In the genomic region with DNA sequence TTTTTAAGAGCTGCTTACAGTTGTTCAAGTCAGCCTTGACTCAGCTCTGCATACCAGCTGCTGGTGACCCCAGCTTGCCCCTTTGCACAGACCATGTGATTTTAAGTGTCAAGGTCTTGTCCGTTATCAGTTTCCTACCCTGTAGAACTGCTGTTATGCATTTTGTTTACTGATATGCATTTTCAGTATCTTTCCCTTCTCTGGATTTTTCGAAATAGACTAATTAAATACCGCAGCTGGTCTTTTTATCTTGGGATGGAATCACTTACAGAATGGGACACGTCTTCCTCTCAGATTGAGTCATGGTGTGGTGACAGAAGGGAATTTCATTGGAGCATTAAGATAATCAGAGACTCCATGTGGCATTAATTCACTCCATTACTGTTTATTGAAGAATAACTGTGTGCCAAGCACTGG, we compare ENCODE assay signal across 24 cellular contexts.
A peak's percentile ranks its signal among the peaks of the same experiment; 100 is the strongest.
DNase-seq lines count a peak whose midpoint lies in the region; ATAC-seq and TF ChIP-seq lines count a peak whose summit lies in the region.
"Had no signal": no experiment of that assay in that cellular context is flagged by ENCODE, and none has a peak within 500 bp of the region (broad histone marks: within the 10 kb centered on the region; RNA-seq: fewer than 3 reads in every experiment).

No MANE protein-coding gene starts in this region.

- POLR2A ChIA-PET in IMR-90 (lab: Charles Lee; ENCODE audit: unreplicated experiment) (no interaction called here), MCF 10A (lab: Yijun Ruan, JAX) (no interaction called here)

- no peaks in the 10 kb centered on the region for H3K79me2 ChIP-seq in mesendoderm (ENCODE audit: control insufficient read depth, insufficient read depth, low read length)

- no peak for TF ChIP-seq RAD21 in IMR-90 (IDR thresholded peaks at IDR 0.05; ENCODE audit: low read length)

- H3K4me3 ChIP-seq in IMR-90 (ENCODE audit: insufficient read depth, low read depth, low read length) (no peak overlapping the region), choroid plexus epithelial cell (ENCODE audit: low read depth, low read length) (no peak overlapping the region), mesendoderm (ENCODE audit: low read length) (no peak overlapping the region)
- H3K4me3 ChIP-seq: BLaER1, heart right ventricle, ovary, tibial nerve had no signal

- dilution Hi-C loops in IMR-90 (cut with HindIII; ENCODE audit: low sequenced_read_pairs, unreplicated experiment): no loop called here

- H3K23ac ChIP-seq in IMR-90 (ENCODE audit: low read depth, low read length): peak overlapping the region; percentile 84; the same call in 1 of the 2 replicates
- no peak overlapping the region for H3K23ac ChIP-seq in mesendoderm (ENCODE audit: low read length)

- no CpG with 5 or more reads among the region's 4 CpGs for WGBS in IMR-90 (ENCODE audit: extremely low coverage in 2 of 2, insufficient read length in 1 of 2), 2 experiments
- WGBS in mesendoderm (ENCODE audit: extremely low coverage, insufficient coverage, low lambda C conversion rate): no CpG with 5 or more reads among the region's 4 CpGs

- no peaks in the 10 kb centered on the region for H3K27me3 Mint-ChIP-seq in MCF 10A (ENCODE audit: insufficient read depth, unreplicated experiment)
- H3K27me3 Mint-ChIP-seq: activated naive CD8-positive, alpha-beta T cell treated with anti-CD3 and anti-CD28 coated beads, Interleukin-2, amount 10 ng/mL, durations not matched to agents 7 days and 5 days; naive thymus-derived CD8-positive, alpha-beta T cell had no signal

- CTCF ChIA-PET in IMR-90 (lab: Yijun Ruan, JAX) (interaction anchor here (1.6 kb wide), 1 partner anchor 454 kb away, joined by 4 read pairs; no protein-coding TSS in a partner anchor), MCF 10A (lab: Yijun Ruan, JAX) (interaction anchor here (2.2 kb wide), 1 partner anchor 455 kb away, joined by 6 read pairs; no protein-coding TSS in a partner anchor)

- H3K4ac ChIP-seq in IMR-90 (ENCODE audit: low read depth, low read length) (peak overlapping the region; percentile 98), mesendoderm (ENCODE audit: low read depth, low read length) (no peak overlapping the region)

- in situ Hi-C loops in IMR-90 (cut with MboI; ENCODE audit: low sequenced_read_pairs): no loop called here

- H2AFZ ChIP-seq in IMR-90 (replicated peaks; ENCODE audit: low read length, poor library complexity): no peak overlapping the region

- 0 out of 2 replicates have a peak overlapping the region, but pooled peaks have one; percentile 83 for H2AK5ac ChIP-seq in IMR-90 (ENCODE audit: low read depth, low read length)
- H2AK5ac ChIP-seq in mesendoderm (ENCODE audit: low read length): no peak overlapping the region

- H4K20me1 ChIP-seq in IMR-90 (ENCODE audit: insufficient read depth, low read length): no peaks in the 10 kb centered on the region
- H4K20me1 ChIP-seq: BLaER1 had no signal

- H2BK5ac ChIP-seq in IMR-90 (ENCODE audit: low read depth, low read length, poor library complexity, severe bottlenecking) (peak overlapping the region; percentile 97), mesendoderm (ENCODE audit: low read length) (no peak overlapping the region)

- no peak for TF ChIP-seq POLR2A in IMR-90 (IDR thresholded peaks at IDR 0.05; ENCODE audit: low read depth, low read length)
- TF ChIP-seq POLR2A in GM18505 (IDR thresholded peaks at IDR 0.05; ENCODE audit: borderline replicate concordance, extremely low read depth, insufficient read depth, insufficient read length): no peak

- peak overlapping the region; percentile 94; the same call in 2 of the 3 replicates for H2BK15ac ChIP-seq in IMR-90 (ENCODE audit: low read depth, low read length)
- H2BK15ac ChIP-seq in mesendoderm (replicated peaks; ENCODE audit: low read depth): no peak overlapping the region

- peak overlapping the region; percentile 96 for H2BK20ac ChIP-seq in IMR-90 (ENCODE audit: low read depth, low read length)

- BruUV-seq in IMR-90 (replicated peaks; lab: Mats Ljungman, UMichigan) (no TSS peak), MCF 10A (replicated peaks; lab: Mats Ljungman, UMichigan) (no TSS peak)

- peak; percentile 45 for ATAC-seq in IMR-90 (ENCODE audit: low read depth)
- ATAC-seq in GM18505 (IDR thresholded peaks at IDR 0.05; ENCODE audit: unreplicated experiment): no peak
- ATAC-seq in HG02981 (IDR thresholded peaks at IDR 0.05; ENCODE audit: unreplicated experiment): no peak
- ATAC-seq: activated CD4-positive, CD25-positive, alpha-beta regulatory T cell treated with anti-CD3 and anti-CD28 coated beads, Interleukin-2, amount 50 U/mL, for 24 hours; heart right ventricle; naive thymus-derived CD8-positive, alpha-beta T cell; sciatic nerve; stimulated activated naive CD8-positive, alpha-beta T cell treated with anti-CD3 and anti-CD28 coated beads, Interleukin-15, Interleukin-2, amounts not matched to agents 100 U/mL and 50 U/mL, for 24 hours had no signal

- peak overlapping the region; percentile 97; the same call in 1 of the 2 replicates for H4K5ac ChIP-seq in IMR-90 (ENCODE audit: low read depth, low read length)
- H4K5ac ChIP-seq in mesendoderm (ENCODE audit: low read length): no peak overlapping the region

- no peak overlapping the region for H3K27ac Mint-ChIP-seq in MCF 10A (ENCODE audit: low read depth, unreplicated experiment)
- H3K27ac Mint-ChIP-seq: activated naive CD8-positive, alpha-beta T cell treated with anti-CD3 and anti-CD28 coated beads, Interleukin-2, amount 10 ng/mL, durations not matched to agents 7 days and 5 days; activated T-helper 1 cell treated with anti-CD3 and anti-CD28 coated beads, Interleukin-12 subunit alpha, Interleukin-12 subunit beta, Interleukin-2, Interleukin-4 antibody, amounts not matched to agents 30 ng/mL and 10 ng/mL and 1 ng/mL, durations not matched to agents 14 hours and 24 hours and 36 hours; naive thymus-derived CD8-positive, alpha-beta T cell had no signal

- TF ChIP-seq CTCF in IMR-90 (conservative IDR thresholded peaks at IDR 0.05; ENCODE audit: low read depth, low read length) (no peak), choroid plexus epithelial cell (conservative IDR thresholded peaks at IDR 0.05; ENCODE audit: low read depth, low read length) (no peak), MCF 10A (IDR thresholded peaks at IDR 0.05; ENCODE audit: unreplicated experiment) (no peak)

- H3K9ac ChIP-seq in IMR-90 (ENCODE audit: low read depth, low read length): no peak overlapping the region
- H3K9ac ChIP-seq in mesendoderm (ENCODE audit: low read length): no peak overlapping the region
- H3K9ac ChIP-seq: BLaER1 had no signal

- peaks cover 25% of the 10 kb centered on the region for H3K4me1 ChIP-seq in IMR-90 (ENCODE audit: control insufficient read depth, insufficient read depth, low read length)
- no peaks in the 10 kb centered on the region for H3K4me1 ChIP-seq in mesendoderm (ENCODE audit: control insufficient read depth, low read depth, low read length)
- H3K4me1 ChIP-seq: BLaER1, heart right ventricle, tibial nerve had no signal

- intact Hi-C loops in IMR-90 (cut with micrococcal nuclease) (loop anchor here (5.0 kb wide), 1 partner anchor 115 kb away; no protein-coding TSS in a partner anchor), MCF 10A (cut with micrococcal nuclease) (no loop called here)

- H3K56ac ChIP-seq in IMR-90 (ENCODE audit: extremely low read depth, insufficient read depth, low read length): peak overlapping the region; percentile 86
- H3K56ac ChIP-seq in mesendoderm (ENCODE audit: low read length): no peak overlapping the region

- no peaks in the 10 kb centered on the region for H3K27me3 ChIP-seq in IMR-90 (ENCODE audit: control insufficient read depth, insufficient read depth, low read length)
- no peaks in the 10 kb centered on the region for H3K27me3 ChIP-seq in mesendoderm (ENCODE audit: insufficient read depth, low read length, poor library complexity)
- H3K27me3 ChIP-seq: BLaER1, heart right ventricle, ovary, tibial nerve had no signal

- H2AK9ac ChIP-seq in IMR-90 (replicated peaks; ENCODE audit: low read depth, low read length, poor library complexity): no peak overlapping the region

- no peaks in the 10 kb centered on the region for H3K36me3 Mint-ChIP-seq in MCF 10A (ENCODE audit: insufficient read depth, unreplicated experiment)
- H3K36me3 Mint-ChIP-seq: activated naive CD8-positive, alpha-beta T cell treated with anti-CD3 and anti-CD28 coated beads, Interleukin-2, amount 10 ng/mL, durations not matched to agents 7 days and 5 days; naive thymus-derived CD8-positive, alpha-beta T cell had no signal

- H3K4me2 ChIP-seq in IMR-90 (ENCODE audit: low read depth, low read length) (peak overlapping the region; percentile 71; the same call in 1 of the 2 replicates), mesendoderm (ENCODE audit: low read length) (no peak overlapping the region)
- H3K4me2 ChIP-seq: BLaER1 had no signal

- DNase-seq in AG20443 (ENCODE audit: low spot score) (peak; percentile 56), IMR-90 (peak; percentile 65), choroid plexus epithelial cell (ENCODE audit: low read depth) (peak; percentile 32), mesendoderm (peak; percentile 47), MCF 10A (ENCODE audit: unreplicated experiment) (no peak), NCI-H526 treated with DMSO at 0.1 percent for 48 hours (lab: John Stamatoyannopoulos, UW) (no peak)
- DNase-seq: activated naive CD8-positive, alpha-beta T cell treated with anti-CD3 and anti-CD28 coated beads, Interleukin-2, amount 10 ng/mL, durations not matched to agents 7 days and 5 days; central memory CD4-positive, alpha-beta T cell; erythroblast; heart right ventricle; KG1; naive thymus-derived CD8-positive, alpha-beta T cell; NCI-H1048; NCI-H1930; NCI-H446 treated with DMSO at 0.1 percent for 48 hours; stimulated activated naive CD8-positive, alpha-beta T cell treated with anti-CD3 and anti-CD28 coated beads, Interleukin-15, Interleukin-2, amounts not matched to agents 100 U/mL and 50 U/mL, for 24 hours had no signal

- H4K8ac ChIP-seq in IMR-90 (ENCODE audit: low read depth in 2 of 2, low read length in 2 of 2): peak overlapping the region; percentile 71 to 80
- H4K8ac ChIP-seq in mesendoderm (ENCODE audit: low read depth, low read length): no peak overlapping the region

- H3K14ac ChIP-seq in IMR-90 (replicated peaks; ENCODE audit: low read depth, low read length): peak overlapping the region; percentile 32

- H2BK120ac ChIP-seq in IMR-90 (ENCODE audit: low read depth, low read length) (peak overlapping the region; percentile 98), mesendoderm (ENCODE audit: low read depth, low read length) (no peak overlapping the region)

- H3K4me1 Mint-ChIP-seq in MCF 10A (ENCODE audit: insufficient read depth, unreplicated experiment): peaks cover 4% of the 10 kb centered on the region
- H3K4me1 Mint-ChIP-seq: activated naive CD8-positive, alpha-beta T cell treated with anti-CD3 and anti-CD28 coated beads, Interleukin-2, amount 10 ng/mL, durations not matched to agents 7 days and 5 days; naive thymus-derived CD8-positive, alpha-beta T cell had no signal

- H3K18ac ChIP-seq in IMR-90 (ENCODE audit: low read depth, low read length): peak overlapping the region; percentile 69
- H3K18ac ChIP-seq in mesendoderm (ENCODE audit: low read length): no peak overlapping the region

- H3K9me1 ChIP-seq in IMR-90 (ENCODE audit: insufficient read depth, low read length): peaks cover 11% of the 10 kb centered on the region

- no peaks in the 10 kb centered on the region for H3K9me3 Mint-ChIP-seq in MCF 10A (ENCODE audit: unreplicated experiment)
- H3K9me3 Mint-ChIP-seq: activated naive CD8-positive, alpha-beta T cell treated with anti-CD3 and anti-CD28 coated beads, Interleukin-2, amount 10 ng/mL, durations not matched to agents 7 days and 5 days had no signal

- H3K4me3 Mint-ChIP-seq in MCF 10A (ENCODE audit: unreplicated experiment): no peak overlapping the region
- H3K4me3 Mint-ChIP-seq: activated naive CD8-positive, alpha-beta T cell treated with anti-CD3 and anti-CD28 coated beads, Interleukin-2, amount 10 ng/mL, durations not matched to agents 7 days and 5 days; activated T-helper 1 cell treated with anti-CD3 and anti-CD28 coated beads, Interleukin-12 subunit alpha, Interleukin-12 subunit beta, Interleukin-2, Interleukin-4 antibody, amounts not matched to agents 30 ng/mL and 10 ng/mL and 1 ng/mL, durations not matched to agents 14 hours and 24 hours and 36 hours; naive thymus-derived CD8-positive, alpha-beta T cell had no signal

- H4K91ac ChIP-seq in IMR-90 (ENCODE audit: insufficient read depth, low read depth, low read length): peak overlapping the region; percentile 76

- no peaks in the 10 kb centered on the region for H3K9me3 ChIP-seq in IMR-90 (ENCODE audit: control insufficient read depth, insufficient read depth, low read length)
- H3K9me3 ChIP-seq: BLaER1, heart right ventricle, ovary, tibial nerve had no signal

- H3K79me1 ChIP-seq in IMR-90 (ENCODE audit: low read depth in 1 of 2, low read length in 2 of 2): peaks cover 10 to 34% of the 10 kb centered on the region in 2 experiments
- no peaks in the 10 kb centered on the region for H3K79me1 ChIP-seq in mesendoderm (ENCODE audit: low read length)

- H3K27ac ChIP-seq in IMR-90 (ENCODE audit: insufficient read depth, low read length): peak overlapping the region; percentile 75
- no peak overlapping the region for H3K27ac ChIP-seq in mesendoderm (ENCODE audit: low read depth, low read length)
- H3K27ac ChIP-seq: BLaER1, heart right ventricle, ovary, tibial nerve had no signal

- H3K36me3 ChIP-seq in IMR-90 (ENCODE audit: control insufficient read depth, insufficient read depth, low read length) (peaks cover 2% of the 10 kb centered on the region; the same call in 1 of the 2 replicates), mesendoderm (ENCODE audit: control insufficient read depth, insufficient read depth, low read length) (no peaks in the 10 kb centered on the region)
- H3K36me3 ChIP-seq: BLaER1, heart right ventricle, ovary, tibial nerve had no signal

Comparison
In these comparisons a context has a peak if more than half of its experiments do, and no peak if none do; other contexts are left out.
1. DNase-seq: peak in AG20443 (single experiment), IMR-90 (single experiment), choroid plexus epithelial cell (single experiment) and mesendoderm (single experiment); none in MCF 10A (single experiment) and NCI-H526 treated with DMSO at 0.1 percent for 48 hours (single experiment).